In genomic region chr15:22867886-22868285, GRCh38 we compare ENCODE assay signal across 19 cellular contexts. TPM values are rescaled to one million over a fixed set of nuclear protein-coding genes. Genes with fewer than 3 reads are reported as not detected.
A peak's percentile ranks its signal among the peaks of the same experiment; 100 is the strongest.
DNase-seq lines count a peak whose midpoint lies in the region; ATAC-seq, FAIRE-seq and TF ChIP-seq lines count a peak whose summit lies in the region.
"Had no signal": no experiment of that assay in that cellular context is flagged by ENCODE, and none has a peak within 500 bp of the region (broad histone marks: within the 10 kb centered on the region; RNA-seq: fewer than 3 reads in every experiment).

No MANE protein-coding gene starts in this region.

- RAD21 ChIA-PET in GM12878 (lab: Charles Lee; ENCODE audit: unreplicated experiment) = interaction anchor here (1.1 kb wide), 1 partner anchor 71 kb away, joined by 3 read pairs; no protein-coding TSS in a partner anchor

- no peak overlapping the region for H2AFZ ChIP-seq in GM12878 (ENCODE audit: control insufficient read depth, low read depth, low read length)
- H2AFZ ChIP-seq: GM23248 had no signal

- TF ChIP-seq CTCF in GM12878 (IDR thresholded peaks at IDR 0.05 in 2 of 3, conservative IDR thresholded peaks at IDR 0.05 in 1 of 3; ENCODE audit: control insufficient read depth in 2 of 3, extremely low read depth in 1 of 3, insufficient read depth in 1 of 3, low read depth in 3 of 3, low read length in 3 of 3) = no peak

- WGBS in GM12878 (ENCODE audit: insufficient coverage, insufficient replicate concordance, low lambda C conversion rate, missing lambda C conversion rate) = 93% methylated on average over 6 of the region's 6 CpGs

- ATAC-seq in activated T-cell treated with anti-CD3 and anti-CD28 coated beads, Interleukin-2, amount 50 U/mL, for 72 hours (replicated peaks in 1 of 2) = no peak
- no peak for ATAC-seq in stimulated activated naive CD8-positive, alpha-beta T cell treated with anti-CD3 and anti-CD28 coated beads, Interleukin-15, amount 100 ng/mL, for 72 hours
- ATAC-seq in stimulated activated naive CD8-positive, alpha-beta T cell treated with anti-CD3 and anti-CD28 coated beads, Interleukin-15, Interleukin-2, amounts not matched to agents 100 U/mL and 50 U/mL, for 24 hours = no peak
- ATAC-seq in GM12878 (no peak), left lobe of liver (peak; percentile 13), GM18498 (IDR thresholded peaks at IDR 0.05; ENCODE audit: unreplicated experiment) (no peak)
- ATAC-seq: HCT116 had no signal

- in situ Hi-C loops in GM12878 (cut with MboI) (no loop called here), HAP-1 (cut with MboI; ENCODE audit: low sequenced_read_pairs) (no loop called here)

- no peaks in the 10 kb centered on the region for H3K4me1 Mint-ChIP-seq in activated T-cell treated with anti-CD3 and anti-CD28 coated beads, Interleukin-2, amount 50 U/mL, for 72 hours (ENCODE audit: low read depth)
- no peaks in the 10 kb centered on the region for H3K4me1 Mint-ChIP-seq in stimulated activated naive CD8-positive, alpha-beta T cell treated with anti-CD3 and anti-CD28 coated beads, Interleukin-15, amount 100 ng/mL, for 72 hours

- H3K36me3 Mint-ChIP-seq in activated T-cell treated with anti-CD3 and anti-CD28 coated beads, Interleukin-2, amount 50 U/mL, for 72 hours (ENCODE audit: insufficient read depth in 2 of 2) = peaks cover 0 to 34% of the 10 kb centered on the region in 2 donors

- H3K27me3 ChIP-seq in GM12878 (replicated peaks in 1 of 2; ENCODE audit: control insufficient read depth in 2 of 2, insufficient read depth in 2 of 2, low read length in 1 of 2) = no peaks in the 10 kb centered on the region
- H3K27me3 ChIP-seq in HAP-1 (ENCODE audit: low read depth) = no peaks in the 10 kb centered on the region

- POLR2A ChIA-PET in GM12878 (lab: Charles Lee) = interaction anchor here (0.6 kb wide), 1 partner anchor 52 kb away, joined by 6 read pairs; no protein-coding TSS in a partner anchor

- H3K4me1 ChIP-seq in GM12878 (ENCODE audit: control insufficient read depth, insufficient read depth, low read length) (no peaks in the 10 kb centered on the region), HAP-1 (no peaks in the 10 kb centered on the region)

- H4K20me1 ChIP-seq in GM12878 (ENCODE audit: control insufficient read depth, insufficient read depth) = no peaks in the 10 kb centered on the region; the same call in 1 of the 2 replicates

- SMC1A ChIA-PET in GM12878 (lab: Charles Lee; ENCODE audit: uncharacterized antibody, unreplicated experiment) = interaction anchor here (1.0 to 1.5 kb wide), 4 partner anchors 11 to 28 kb away, joined by 3 to 5 read pairs (median 4); no protein-coding TSS in a partner anchor

- intact Hi-C loops in GM12878 (cut with micrococcal nuclease; ENCODE audit: unreplicated experiment) = no loop called here

- TF ChIP-seq POLR2A in GM12878 (IDR thresholded peaks at IDR 0.05; ENCODE audit: low read depth, low read length) = 0 out of 2 replicates have a peak, but pooled peaks have one; percentile 39

- no TSS peak for BruUV-seq in GM12878 (replicated peaks; lab: Mats Ljungman, UMichigan)

- no peaks in the 10 kb centered on the region for H3K27me3 Mint-ChIP-seq in activated T-cell treated with anti-CD3 and anti-CD28 coated beads, Interleukin-2, amount 50 U/mL, for 72 hours (ENCODE audit: low read depth)
- no peaks in the 10 kb centered on the region for H3K27me3 Mint-ChIP-seq in stimulated activated naive CD8-positive, alpha-beta T cell treated with anti-CD3 and anti-CD28 coated beads, Interleukin-15, amount 100 ng/mL, for 72 hours
- H3K27me3 Mint-ChIP-seq: CD4-positive, alpha-beta memory T cell had no signal

- FAIRE-seq in GM12878 (lab: Jason Lieb, UNC) = no peak
- FAIRE-seq: GM18507, H1 had no signal

- DNase-seq in activated T-cell treated with anti-CD3 and anti-CD28 coated beads, Interleukin-2, amount 50 U/mL, for 72 hours = no peak
- DNase-seq in activated T-cell treated with anti-CD3 and anti-CD28 coated beads for 4 hours = no peak
- no peak for DNase-seq in stimulated activated naive CD8-positive, alpha-beta T cell treated with anti-CD3 and anti-CD28 coated beads, Interleukin-15, amount 100 ng/mL, for 72 hours
- no peak for DNase-seq in stimulated activated naive CD8-positive, alpha-beta T cell treated with anti-CD3 and anti-CD28 coated beads, Interleukin-15, Interleukin-2, amounts not matched to agents 100 U/mL and 50 U/mL, for 24 hours
- no peak for DNase-seq in GM12878 (ENCODE audit: low read depth, low spot score)
- DNase-seq in left lobe of liver (ENCODE audit: low spot score) = no peak
- no peak for DNase-seq in HAP-1 (ENCODE audit: low spot score in 2 of 2)
- DNase-seq: C1 segment of cervical spinal cord; Calu3; CD4-positive, alpha-beta memory T cell; COR-L47; DMS153; DND-41; GM23248; H7 had no signal

- no peaks in the 10 kb centered on the region for H3K9me3 Mint-ChIP-seq in activated T-cell treated with anti-CD3 and anti-CD28 coated beads, Interleukin-2, amount 50 U/mL, for 72 hours
- H3K9me3 Mint-ChIP-seq in stimulated activated naive CD8-positive, alpha-beta T cell treated with anti-CD3 and anti-CD28 coated beads, Interleukin-15, amount 100 ng/mL, for 72 hours = no peaks in the 10 kb centered on the region
- H3K9me3 Mint-ChIP-seq: CD4-positive, alpha-beta memory T cell had no signal

- CTCF ChIA-PET in GM12878 (lab: Yijun Ruan, JAX) = no interaction called here

- H3K79me2 ChIP-seq in GM12878 (ENCODE audit: control insufficient read depth, insufficient read depth, low read length) = no peaks in the 10 kb centered on the region; the same call in 1 of the 2 replicates

- peaks cover 20 to 67% of the 10 kb centered on the region in 2 experiments for H3K36me3 ChIP-seq in GM12878 (ENCODE audit: control insufficient read depth in 2 of 2, insufficient read depth in 2 of 2, low read length in 1 of 2)
- H3K36me3 ChIP-seq in HAP-1 (replicated peaks) = peaks cover 90% of the 10 kb centered on the region

- peak overlapping the region; percentile 50 for H3K27ac Mint-ChIP-seq in activated T-cell treated with anti-CD3 and anti-CD28 coated beads, Interleukin-2, amount 50 U/mL, for 72 hours
- H3K27ac Mint-ChIP-seq in stimulated activated naive CD8-positive, alpha-beta T cell treated with anti-CD3 and anti-CD28 coated beads, Interleukin-15, amount 100 ng/mL, for 72 hours = peak overlapping the region; percentile 19 to 78

- H3K4me3 ChIP-seq in GM12878 (no peak overlapping the region), HAP-1 (no peak overlapping the region)
- H3K4me3 ChIP-seq: GM23248 had no signal

- no peak overlapping the region for H3K9ac ChIP-seq in GM12878 (ENCODE audit: control insufficient read depth, insufficient read depth, low read length)
- H3K9ac ChIP-seq: GM23248 had no signal

- TF ChIP-seq EP300 in GM12878 (IDR thresholded peaks at IDR 0.05; ENCODE audit: borderline replicate concordance in 1 of 2, control insufficient read depth in 1 of 2, low read depth in 2 of 2, low read length in 2 of 2) = no peak

- no peak overlapping the region for H3K4me2 ChIP-seq in GM12878 (ENCODE audit: control insufficient read depth, insufficient read depth)

- H3K9me3 ChIP-seq in GM12878 (replicated peaks; ENCODE audit: control insufficient read depth, insufficient read depth, low read length) (no peaks in the 10 kb centered on the region), HAP-1 (no peaks in the 10 kb centered on the region; the same call in 1 of the 2 replicates)

- TF ChIP-seq RAD21 in GM12878 (IDR thresholded peaks at IDR 0.05; ENCODE audit: insufficient read depth, low read depth, low read length) = no peak

- no peak overlapping the region for H3K4me3 Mint-ChIP-seq in activated T-cell treated with anti-CD3 and anti-CD28 coated beads, Interleukin-2, amount 50 U/mL, for 72 hours
- H3K4me3 Mint-ChIP-seq in stimulated activated naive CD8-positive, alpha-beta T cell treated with anti-CD3 and anti-CD28 coated beads, Interleukin-15, amount 100 ng/mL, for 72 hours = no peak overlapping the region
- H3K4me3 Mint-ChIP-seq: CD4-positive, alpha-beta memory T cell had no signal

- no peak overlapping the region for H3K27ac ChIP-seq in GM12878 (ENCODE audit: control insufficient read depth, insufficient read depth)
- H3K27ac ChIP-seq: GM23248 had no signal

TF ChIP-seq in GM12878, 131 proteins besides CTCF, POLR2A, EP300 and RAD21 (continues in another document):
- TF ChIP-seq E4F1 (IDR thresholded peaks at IDR 0.05; ENCODE audit: borderline replicate concordance, partially characterized antibody) = no peak

RNA-seq across cellular contexts. Expression of gene NIPA2, which starts 29.4 kb away (rescaled TPM):
- 10 to 100 TPM; 59.1 to 65.9 TPM for total RNA-seq in activated T-cell treated with anti-CD3 and anti-CD28 coated beads, Interleukin-2, amount 50 U/mL, for 72 hours
- total RNA-seq in GM12878 (2013; cell fraction: nucleolus; rRNA removed) = 103 and 122 TPM in 2 replicates
- total RNA-seq in GM12878 (2014; rRNA removed) (111 and 133 TPM in 2 replicates), GM12878 (2014; rRNA removed; fragmentation: Illumina TruSeq; extraction: Trizol) (88.8 and 91.6 TPM in 2 replicates), GM12878 (2021) (107 and 108 TPM in 2 replicates), left lobe of liver (18.1 TPM)
- polyA plus RNA-seq in GM12878 (2011; ENCODE audit: low read depth) = 43.2 TPM
- polyA plus RNA-seq in GM12878 (2011; rRNA removed) (90.4 and 117 TPM in 2 replicates), GM12878 (2014; fragmentation: Illumina TruSeq; extraction: Trizol) (92.5 and 127 TPM in 2 replicates), GM12878 (2014; fragmentation: Nextera tagmentation; extraction: Ambion mirVana) (10 to 100 TPM; 24.4 to 36.3 TPM), GM12878 (2014; rRNA removed) (98.2 and 100 TPM in 2 replicates), GM12878 (2016; fragmentation: Nextera tagmentation; extraction: Ambion mirVana) (100 to 1,000 TPM; 148 to 159 TPM)
- 41.8 and 46.8 TPM in 2 replicates for polyA plus RNA-seq in GM12878 (2011; cell fraction: cytosol; rRNA removed)
- 35.7 and 41.2 TPM in 2 replicates for polyA plus RNA-seq in GM12878 (2011; cell fraction: nucleus; rRNA removed)
- 48.8 and 52.2 TPM in 2 replicates for polyA plus RNA-seq in GM12878 (2012)
- polyA minus RNA-seq in GM12878 (2011; rRNA and poly(A)+ RNA removed) = 42.5 and 50.8 TPM in 2 replicates
- 27.1 and 33.2 TPM in 2 replicates for polyA minus RNA-seq in GM12878 (2011; cell fraction: cytosol; rRNA and poly(A)+ RNA removed)
- 36.9 and 55.8 TPM in 2 replicates for polyA minus RNA-seq in GM12878 (2011; cell fraction: nucleus; rRNA and poly(A)+ RNA removed)
